Comparison of ENCODE assay signal across 8 cellular contexts in the genomic region with DNA sequence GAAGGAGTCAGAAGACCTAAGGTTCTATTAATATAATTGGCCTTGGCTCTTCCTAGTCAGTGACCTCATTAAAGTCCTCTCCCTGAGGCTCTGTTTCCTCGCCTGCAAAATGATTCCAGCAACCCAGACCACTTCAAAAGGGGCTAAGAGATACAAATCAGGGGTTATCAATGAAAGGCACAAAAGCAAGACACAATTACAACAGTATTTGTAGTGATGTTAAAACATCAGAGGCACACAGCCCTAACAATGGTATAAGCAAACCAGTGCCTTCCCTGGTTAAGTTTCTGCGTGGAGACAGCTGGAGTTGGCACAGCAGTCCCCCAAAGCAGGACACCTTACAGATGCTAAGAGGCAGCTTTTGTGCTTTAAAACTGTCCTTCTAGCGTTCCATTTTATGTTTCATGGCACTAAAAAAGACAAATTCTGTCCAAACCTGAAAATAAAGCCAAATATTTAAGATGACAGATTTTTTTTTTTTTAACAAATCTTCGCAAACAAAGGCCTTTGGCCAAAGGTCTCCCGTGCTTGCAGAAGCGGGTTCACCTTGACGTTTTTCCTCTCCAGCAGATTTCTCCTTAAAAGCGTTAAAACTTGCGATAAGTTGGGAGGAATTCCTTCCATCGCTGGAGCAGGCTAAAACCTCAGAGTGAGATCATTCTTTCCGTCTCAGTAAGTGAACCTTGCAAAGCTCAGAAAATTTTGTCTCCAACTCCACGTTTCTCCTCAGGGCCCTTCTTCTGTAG. TPM values are rescaled to one million over a fixed set of nuclear protein-coding genes. Genes with fewer than 3 reads are reported as not detected.
DNase-seq lines count a peak whose midpoint lies in the region; ATAC-seq, FAIRE-seq and TF ChIP-seq lines count a peak whose summit lies in the region.

No MANE protein-coding gene starts in this region.

- H3K4me3 Mint-ChIP-seq in CD4-positive, alpha-beta T cell: peak overlapping the region; percentile 89
- H3K4me3 Mint-ChIP-seq in GM23338: peak overlapping the region; percentile 92
- H3K4me3 Mint-ChIP-seq in type B pancreatic cell: peak overlapping the region; percentile 91

- no peak for DNase-seq in CD4-positive, alpha-beta T cell
- DNase-seq in GM23338 (ENCODE audit: low spot score) (peak; percentile 35), RPMI8226 (peak; percentile 46), dorsolateral prefrontal cortex (no peak), mesenchymal stem cell (peak; percentile 81), type B pancreatic cell (ENCODE audit: extremely low spot score, unreplicated experiment) (no peak), D721Med (ENCODE audit: insufficient read length, low spot score) (no peak), kidney glomerular epithelial cell (lab: John Stamatoyannopoulos, UW) (no peak)

- peaks cover 31% of the 10 kb centered on the region for H3K4me1 ChIP-seq in GM23338 (ENCODE audit: insufficient read depth)
- peaks cover 7% of the 10 kb centered on the region for H3K4me1 ChIP-seq in mesenchymal stem cell (ENCODE audit: control insufficient read depth, insufficient read depth, low read depth, low read length)

- intact Hi-C loops in CD4-positive, alpha-beta T cell (cut with DNase I, micrococcal nuclease): loop anchor here (5.0 to 10.0 kb wide), 4 partner anchors 155 to 972 kb away; partner anchors contain the start of genes POLR2M (in 1 of the 2), RFX7 (in 1 of the 2) and TCF12 (in 1 of the 2)
- intact Hi-C loops in dorsolateral prefrontal cortex (cut with DNase I): loop anchor here in 1 of 2 donors (10.0 kb wide), 3 partner anchors 182 to 728 kb away; partner anchors contain the start of gene TCF12

- peak overlapping the region; percentile 94 for H4K8ac ChIP-seq in mesenchymal stem cell (ENCODE audit: low read length)

- H3K4me2 ChIP-seq in GM23338 (peak overlapping the region; percentile 87), mesenchymal stem cell (ENCODE audit: low read length, poor library complexity, severe bottlenecking) (peak overlapping the region; percentile 20)

- no peaks in the 10 kb centered on the region for H4K20me1 ChIP-seq in GM23338 (replicated peaks; ENCODE audit: insufficient read depth)

- no peaks in the 10 kb centered on the region for H3K9me3 Mint-ChIP-seq in CD4-positive, alpha-beta T cell
- H3K9me3 Mint-ChIP-seq in GM23338 (peaks cover 19% of the 10 kb centered on the region), type B pancreatic cell (no peaks in the 10 kb centered on the region)

- H3K9ac ChIP-seq in mesenchymal stem cell (ENCODE audit: low read length): peak overlapping the region; percentile 98

- H2AFZ ChIP-seq in GM23338 (no peak overlapping the region), mesenchymal stem cell (ENCODE audit: low read depth, low read length) (no peak overlapping the region)

- POLR2A ChIA-PET in CD4-positive, alpha-beta T cell (lab: Charles Lee): interaction anchor here (0.6 to 2.1 kb wide), 6 partner anchors 15 to 1845 kb away, joined by 3 to 13 read pairs (median 4); partner anchors contain the start of genes RSL24D1 and TCF12

- no peak overlapping the region for H4K91ac ChIP-seq in mesenchymal stem cell (ENCODE audit: low read length)

- H3K4ac ChIP-seq in mesenchymal stem cell (ENCODE audit: low read depth in 1 of 2, low read length in 2 of 2): peak overlapping the region; percentile 9 to 99

- FAIRE-seq in D721Med (lab: Jason Lieb, UNC): no peak

- H3K36me3 ChIP-seq in GM23338 (ENCODE audit: insufficient read depth): 0 out of 2 replicates have a peak, but pooled peaks cover 3% of the 10 kb centered on the region
- peaks cover 3 to 15% of the 10 kb centered on the region in 2 experiments for H3K36me3 ChIP-seq in mesenchymal stem cell (ENCODE audit: control insufficient read depth in 1 of 2, insufficient read depth in 2 of 2, low read depth in 1 of 2, low read length in 2 of 2)

- H3F3A ChIP-seq in GM23338 (replicated peaks; ENCODE audit: low read depth): 0 out of 2 replicates have a peak, but pooled peaks cover 3% of the 10 kb centered on the region

- peak overlapping the region; percentile 92 to 99 for H3K18ac ChIP-seq in mesenchymal stem cell (ENCODE audit: low read depth in 1 of 2, low read length in 2 of 2)

- no peak overlapping the region for H3K23ac ChIP-seq in mesenchymal stem cell (ENCODE audit: low read length in 2 of 2)

- H3K27me3 ChIP-seq in CD4-positive, alpha-beta T cell (ENCODE audit: control insufficient read depth, insufficient read depth, low read length): no peaks in the 10 kb centered on the region
- H3K27me3 ChIP-seq in GM23338 (ENCODE audit: insufficient read depth) (peaks cover 10% of the 10 kb centered on the region; the same call in 1 of the 2 replicates), dorsolateral prefrontal cortex (no peaks in the 10 kb centered on the region), mesenchymal stem cell (ENCODE audit: control insufficient read depth in 1 of 2, insufficient read depth in 1 of 2, low read length in 2 of 2) (no peaks in the 10 kb centered on the region)

- H3K27ac Mint-ChIP-seq in CD4-positive, alpha-beta T cell: peak overlapping the region; percentile 92
- H3K27ac Mint-ChIP-seq in GM23338: peak overlapping the region; percentile 99
- H3K27ac Mint-ChIP-seq in type B pancreatic cell: peak overlapping the region; percentile 96

- H3K9me2 ChIP-seq in GM23338 (ENCODE audit: insufficient read depth): peaks cover 5% of the 10 kb centered on the region; the same call in 1 of the 2 replicates

- H2BK12ac ChIP-seq in mesenchymal stem cell (ENCODE audit: low read length in 2 of 2): peak overlapping the region in 1 of 2 experiments; percentile 52

- no peak overlapping the region for H2BK15ac ChIP-seq in mesenchymal stem cell (ENCODE audit: low read depth, poor library complexity, severe bottlenecking)

- H3K4me3 ChIP-seq in GM23338 (peak overlapping the region; percentile 71), dorsolateral prefrontal cortex (peak overlapping the region; percentile 54 to 84 (median 73)), mesenchymal stem cell (ENCODE audit: insufficient read depth in 1 of 2, low read depth in 1 of 2, low read length in 2 of 2) (peak overlapping the region; percentile 80 to 88)

- CTCF ChIA-PET in CD4-positive, alpha-beta T cell (lab: Charles Lee): no interaction called here

- H3K79me2 ChIP-seq in GM23338 (replicated peaks; ENCODE audit: insufficient read depth): peaks cover 51% of the 10 kb centered on the region

- ATAC-seq in CD4-positive, alpha-beta T cell (ENCODE audit: poor library complexity): no peak
- ATAC-seq in GM23338: peak; percentile 22

- WGBS in mesenchymal stem cell: 19% methylated on average over 10 of the region's 12 CpGs

- H3K27me3 Mint-ChIP-seq in CD4-positive, alpha-beta T cell: no peaks in the 10 kb centered on the region
- H3K27me3 Mint-ChIP-seq in GM23338 (ENCODE audit: insufficient read depth, low read depth, poor library complexity) (peaks cover 11% of the 10 kb centered on the region), type B pancreatic cell (no peaks in the 10 kb centered on the region)

- H3K14ac ChIP-seq in mesenchymal stem cell (ENCODE audit: low read length in 2 of 2): no peak overlapping the region

- H3K36me3 Mint-ChIP-seq in CD4-positive, alpha-beta T cell (ENCODE audit: low read depth): peaks cover 29% of the 10 kb centered on the region
- H3K36me3 Mint-ChIP-seq in GM23338 (ENCODE audit: low read depth) (peaks cover 30% of the 10 kb centered on the region), type B pancreatic cell (peaks cover 3% of the 10 kb centered on the region)

- H2BK5ac ChIP-seq in mesenchymal stem cell (ENCODE audit: low read depth, low read length, poor library complexity, severe bottlenecking): peak overlapping the region; percentile 84

- no peak for TF ChIP-seq CTCF in CD4-positive, alpha-beta T cell (IDR thresholded peaks at IDR 0.05)
- TF ChIP-seq CTCF in GM23338 (conservative IDR thresholded peaks at IDR 0.05; ENCODE audit: low read depth in 2 of 2): no peak
- no peak for TF ChIP-seq CTCF in dorsolateral prefrontal cortex (IDR thresholded peaks at IDR 0.05 in 54 of 56, conservative IDR thresholded peaks at IDR 0.05 in 2 of 56; ENCODE audit: low read depth in 1 of 56, partially characterized antibody in 56 of 56)
- no peak for TF ChIP-seq CTCF in type B pancreatic cell (conservative IDR thresholded peaks at IDR 0.05)
- no peak for TF ChIP-seq CTCF in D721Med (IDR thresholded peaks at IDR 0.05; ENCODE audit: insufficient read depth, missing control alignments)

- H3K4me1 Mint-ChIP-seq in CD4-positive, alpha-beta T cell (ENCODE audit: low read depth): peaks cover 47% of the 10 kb centered on the region
- H3K4me1 Mint-ChIP-seq in GM23338 (peaks cover 22% of the 10 kb centered on the region), type B pancreatic cell (ENCODE audit: unreplicated experiment) (no peaks in the 10 kb centered on the region)

- H3K9me3 ChIP-seq in CD4-positive, alpha-beta T cell (ENCODE audit: control insufficient read depth, low read length): no peaks in the 10 kb centered on the region
- no peaks in the 10 kb centered on the region for H3K9me3 ChIP-seq in mesenchymal stem cell (ENCODE audit: control insufficient read depth, low read length)

- peak overlapping the region; percentile 45 for H3K27ac ChIP-seq in CD4-positive, alpha-beta T cell (ENCODE audit: low read depth, low read length)
- H3K27ac ChIP-seq in GM23338 (ENCODE audit: low read depth): peak overlapping the region; percentile 97
- H3K27ac ChIP-seq in dorsolateral prefrontal cortex: peak overlapping the region; percentile 85 to 100 (median 98)
- peak overlapping the region; percentile 95 for H3K27ac ChIP-seq in mesenchymal stem cell (ENCODE audit: low read length, poor library complexity, severe bottlenecking)

- peak overlapping the region; percentile 91 for H2AK5ac ChIP-seq in mesenchymal stem cell (ENCODE audit: low read length, severe bottlenecking)

- H2BK120ac ChIP-seq in mesenchymal stem cell (ENCODE audit: low read depth, low read length): peak overlapping the region; percentile 65

- peaks cover 2% of the 10 kb centered on the region for H3K79me1 ChIP-seq in mesenchymal stem cell (replicated peaks; ENCODE audit: low read length, poor library complexity, severe bottlenecking)

TF ChIP-seq in GM23338, 12 proteins besides CTCF, POLR2A, EP300 and RAD21:
- no peak for TF ChIP-seq POLR2AphosphoS5 (IDR thresholded peaks at IDR 0.05; ENCODE audit: low read depth)

RNA-seq across cellular contexts. Expression of gene ZNF280D, which starts 1.0 kb away (rescaled TPM):
- 10 to 100 TPM; 27.2 to 30.3 TPM for total RNA-seq in CD4-positive, alpha-beta T cell
- total RNA-seq in GM23338 (2014; rRNA removed; shearing (Covaris generic)): 32.5 and 34.1 TPM in 2 replicates
- polyA plus RNA-seq in GM23338 (2016; fragmentation: Nextera tagmentation; extraction: Ambion mirVana): 23.3 and 27.5 TPM in 2 replicates
- total RNA-seq in dorsolateral prefrontal cortex: 100 to 1,000 TPM in 3 of 120 experiments, 10 to 100 TPM in 117; 44.4 to 121 (median 75.2) TPM
- 12.7 TPM for polyA plus RNA-seq in mesenchymal stem cell (2013, experiment 1 of 2)
- polyA plus RNA-seq in mesenchymal stem cell (2013, experiment 2 of 2): 12.1 TPM
- 15.2 and 18.0 TPM in 2 replicates for total RNA-seq in type B pancreatic cell (ENCODE audit: low replicate concordance)

Comparison
In these comparisons a context has a peak if more than half of its experiments do, and no peak if none do; other contexts are left out.
1. DNase-seq: peak in GM23338 (single experiment), RPMI8226 (single experiment) and mesenchymal stem cell (single experiment); none in CD4-positive, alpha-beta T cell (0 of 10), dorsolateral prefrontal cortex (0 of 10), type B pancreatic cell (single experiment), D721Med (single experiment) and kidney glomerular epithelial cell (single experiment).
2. H3K27ac ChIP-seq: peak in every context shown above with its lines; median percentile 98 in dorsolateral prefrontal cortex; 97 in GM23338; 95 in mesenchymal stem cell; 45 in CD4-positive, alpha-beta T cell.
3. Peak in every context shown above with its lines, with median percentiles within 50 percentile points of each other: H3K27ac Mint-ChIP-seq, H3K4me3 Mint-ChIP-seq and H3K4me3 ChIP-seq.